In the genomic region with DNA sequence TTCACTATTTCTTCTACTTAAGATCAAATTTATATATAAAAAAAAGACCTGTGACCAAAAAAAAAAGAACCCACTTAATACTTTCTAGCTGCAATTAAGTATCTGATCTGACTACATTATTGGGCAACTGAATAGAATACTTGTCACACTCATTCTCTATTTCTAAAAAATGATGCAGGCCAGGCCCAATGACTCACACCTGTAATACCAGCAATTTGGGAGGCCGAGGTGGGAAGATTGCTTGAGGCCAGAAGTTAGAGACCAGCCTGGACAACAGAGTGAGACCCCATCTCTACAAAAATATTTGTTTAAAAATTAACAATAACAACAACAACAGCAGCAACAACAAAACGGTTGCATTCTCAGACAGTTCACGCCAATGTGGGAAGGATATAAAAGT, we compare ENCODE assay signal across 1 cellular context.
TF ChIP-seq lines count a peak whose summit lies in the region.

No MANE protein-coding gene starts in this region.

TF ChIP-seq in GM23338, 12 proteins besides CTCF, POLR2A, EP300 and RAD21 (continued from another document):
- TF ChIP-seq, protein P1, sequence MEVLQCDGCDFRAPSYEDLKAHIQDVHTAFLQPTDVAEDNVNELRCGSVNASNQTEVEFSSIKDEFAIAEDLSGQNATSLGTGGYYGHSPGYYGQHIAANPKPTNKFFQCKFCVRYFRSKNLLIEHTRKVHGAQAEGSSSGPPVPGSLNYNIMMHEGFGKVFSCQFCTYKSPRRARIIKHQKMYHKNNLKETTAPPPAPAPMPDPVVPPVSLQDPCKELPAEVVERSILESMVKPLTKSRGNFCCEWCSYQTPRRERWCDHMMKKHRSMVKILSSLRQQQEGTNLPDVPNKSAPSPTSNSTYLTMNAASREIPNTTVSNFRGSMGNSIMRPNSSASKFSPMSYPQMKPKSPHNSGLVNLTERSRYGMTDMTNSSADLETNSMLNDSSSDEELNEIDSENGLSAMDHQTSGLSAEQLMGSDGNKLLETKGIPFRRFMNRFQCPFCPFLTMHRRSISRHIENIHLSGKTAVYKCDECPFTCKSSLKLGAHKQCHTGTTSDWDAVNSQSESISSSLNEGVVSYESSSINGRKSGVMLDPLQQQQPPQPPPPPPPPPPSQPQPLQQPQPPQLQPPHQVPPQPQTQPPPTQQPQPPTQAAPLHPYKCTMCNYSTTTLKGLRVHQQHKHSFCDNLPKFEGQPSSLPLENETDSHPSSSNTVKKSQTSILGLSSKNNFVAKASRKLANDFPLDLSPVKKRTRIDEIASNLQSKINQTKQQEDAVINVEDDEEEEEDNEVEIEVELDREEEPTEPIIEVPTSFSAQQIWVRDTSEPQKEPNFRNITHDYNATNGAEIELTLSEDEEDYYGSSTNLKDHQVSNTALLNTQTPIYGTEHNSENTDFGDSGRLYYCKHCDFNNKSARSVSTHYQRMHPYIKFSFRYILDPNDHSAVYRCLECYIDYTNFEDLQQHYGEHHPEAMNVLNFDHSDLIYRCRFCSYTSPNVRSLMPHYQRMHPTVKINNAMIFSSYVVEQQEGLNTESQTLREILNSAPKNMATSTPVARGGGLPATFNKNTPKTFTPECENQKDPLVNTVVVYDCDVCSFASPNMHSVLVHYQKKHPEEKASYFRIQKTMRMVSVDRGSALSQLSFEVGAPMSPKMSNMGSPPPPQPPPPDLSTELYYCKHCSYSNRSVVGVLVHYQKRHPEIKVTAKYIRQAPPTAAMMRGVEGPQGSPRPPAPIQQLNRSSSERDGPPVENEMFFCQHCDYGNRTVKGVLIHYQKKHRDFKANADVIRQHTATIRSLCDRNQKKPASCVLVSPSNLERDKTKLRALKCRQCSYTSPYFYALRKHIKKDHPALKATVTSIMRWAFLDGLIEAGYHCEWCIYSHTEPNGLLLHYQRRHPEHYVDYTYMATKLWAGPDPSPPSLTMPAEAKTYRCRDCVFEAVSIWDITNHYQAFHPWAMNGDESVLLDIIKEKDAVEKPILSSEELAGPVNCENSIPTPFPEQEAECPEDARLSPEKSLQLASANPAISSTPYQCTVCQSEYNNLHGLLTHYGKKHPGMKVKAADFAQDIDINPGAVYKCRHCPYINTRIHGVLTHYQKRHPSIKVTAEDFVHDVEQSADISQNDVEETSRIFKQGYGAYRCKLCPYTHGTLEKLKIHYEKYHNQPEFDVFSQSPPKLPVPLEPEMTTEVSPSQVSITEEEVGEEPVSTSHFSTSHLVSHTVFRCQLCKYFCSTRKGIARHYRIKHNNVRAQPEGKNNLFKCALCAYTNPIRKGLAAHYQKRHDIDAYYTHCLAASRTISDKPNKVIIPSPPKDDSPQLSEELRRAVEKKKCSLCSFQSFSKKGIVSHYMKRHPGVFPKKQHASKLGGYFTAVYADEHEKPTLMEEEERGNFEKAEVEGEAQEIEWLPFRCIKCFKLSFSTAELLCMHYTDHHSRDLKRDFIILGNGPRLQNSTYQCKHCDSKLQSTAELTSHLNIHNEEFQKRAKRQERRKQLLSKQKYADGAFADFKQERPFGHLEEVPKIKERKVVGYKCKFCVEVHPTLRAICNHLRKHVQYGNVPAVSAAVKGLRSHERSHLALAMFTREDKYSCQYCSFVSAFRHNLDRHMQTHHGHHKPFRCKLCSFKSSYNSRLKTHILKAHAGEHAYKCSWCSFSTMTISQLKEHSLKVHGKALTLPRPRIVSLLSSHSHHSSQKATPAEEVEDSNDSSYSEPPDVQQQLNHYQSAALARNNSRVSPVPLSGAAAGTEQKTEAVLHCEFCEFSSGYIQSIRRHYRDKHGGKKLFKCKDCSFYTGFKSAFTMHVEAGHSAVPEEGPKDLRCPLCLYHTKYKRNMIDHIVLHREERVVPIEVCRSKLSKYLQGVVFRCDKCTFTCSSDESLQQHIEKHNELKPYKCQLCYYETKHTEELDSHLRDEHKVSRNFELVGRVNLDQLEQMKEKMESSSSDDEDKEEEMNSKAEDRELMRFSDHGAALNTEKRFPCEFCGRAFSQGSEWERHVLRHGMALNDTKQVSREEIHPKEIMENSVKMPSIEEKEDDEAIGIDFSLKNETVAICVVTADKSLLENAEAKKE (CRISPR knock-in tag; IDR thresholded peaks at IDR 0.05), result no peak
- TF ChIP-seq POLR2AphosphoS5 (IDR thresholded peaks at IDR 0.05; ENCODE audit: low read depth), result no peak
- TF ChIP-seq, protein P2, sequence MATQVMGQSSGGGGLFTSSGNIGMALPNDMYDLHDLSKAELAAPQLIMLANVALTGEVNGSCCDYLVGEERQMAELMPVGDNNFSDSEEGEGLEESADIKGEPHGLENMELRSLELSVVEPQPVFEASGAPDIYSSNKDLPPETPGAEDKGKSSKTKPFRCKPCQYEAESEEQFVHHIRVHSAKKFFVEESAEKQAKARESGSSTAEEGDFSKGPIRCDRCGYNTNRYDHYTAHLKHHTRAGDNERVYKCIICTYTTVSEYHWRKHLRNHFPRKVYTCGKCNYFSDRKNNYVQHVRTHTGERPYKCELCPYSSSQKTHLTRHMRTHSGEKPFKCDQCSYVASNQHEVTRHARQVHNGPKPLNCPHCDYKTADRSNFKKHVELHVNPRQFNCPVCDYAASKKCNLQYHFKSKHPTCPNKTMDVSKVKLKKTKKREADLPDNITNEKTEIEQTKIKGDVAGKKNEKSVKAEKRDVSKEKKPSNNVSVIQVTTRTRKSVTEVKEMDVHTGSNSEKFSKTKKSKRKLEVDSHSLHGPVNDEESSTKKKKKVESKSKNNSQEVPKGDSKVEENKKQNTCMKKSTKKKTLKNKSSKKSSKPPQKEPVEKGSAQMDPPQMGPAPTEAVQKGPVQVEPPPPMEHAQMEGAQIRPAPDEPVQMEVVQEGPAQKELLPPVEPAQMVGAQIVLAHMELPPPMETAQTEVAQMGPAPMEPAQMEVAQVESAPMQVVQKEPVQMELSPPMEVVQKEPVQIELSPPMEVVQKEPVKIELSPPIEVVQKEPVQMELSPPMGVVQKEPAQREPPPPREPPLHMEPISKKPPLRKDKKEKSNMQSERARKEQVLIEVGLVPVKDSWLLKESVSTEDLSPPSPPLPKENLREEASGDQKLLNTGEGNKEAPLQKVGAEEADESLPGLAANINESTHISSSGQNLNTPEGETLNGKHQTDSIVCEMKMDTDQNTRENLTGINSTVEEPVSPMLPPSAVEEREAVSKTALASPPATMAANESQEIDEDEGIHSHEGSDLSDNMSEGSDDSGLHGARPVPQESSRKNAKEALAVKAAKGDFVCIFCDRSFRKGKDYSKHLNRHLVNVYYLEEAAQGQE (IDR thresholded peaks at IDR 0.05; ENCODE audit: unreplicated experiment), result no peak
- no peak for TF ChIP-seq NANOG (IDR thresholded peaks at IDR 0.05; ENCODE audit: borderline replicate concordance)
- TF ChIP-seq, protein P3, sequence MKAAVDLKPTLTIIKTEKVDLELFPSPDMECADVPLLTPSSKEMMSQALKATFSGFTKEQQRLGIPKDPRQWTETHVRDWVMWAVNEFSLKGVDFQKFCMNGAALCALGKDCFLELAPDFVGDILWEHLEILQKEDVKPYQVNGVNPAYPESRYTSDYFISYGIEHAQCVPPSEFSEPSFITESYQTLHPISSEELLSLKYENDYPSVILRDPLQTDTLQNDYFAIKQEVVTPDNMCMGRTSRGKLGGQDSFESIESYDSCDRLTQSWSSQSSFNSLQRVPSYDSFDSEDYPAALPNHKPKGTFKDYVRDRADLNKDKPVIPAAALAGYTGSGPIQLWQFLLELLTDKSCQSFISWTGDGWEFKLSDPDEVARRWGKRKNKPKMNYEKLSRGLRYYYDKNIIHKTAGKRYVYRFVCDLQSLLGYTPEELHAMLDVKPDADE (IDR thresholded peaks at IDR 0.05), result no peak
- no peak for TF ChIP-seq CREB1 (CRISPR knock-in tag; IDR thresholded peaks at IDR 0.05; ENCODE audit: low read depth)
- no peak for TF ChIP-seq STAT1 (IDR thresholded peaks at IDR 0.05; ENCODE audit: unreplicated experiment)
